In genomic region chr5:143213851-143214363, GRCh38 we compare ENCODE assay signal across 8 cellular contexts.
DNase-seq lines count a peak whose midpoint lies in the region; ATAC-seq, FAIRE-seq and TF ChIP-seq lines count a peak whose summit lies in the region.

No MANE protein-coding gene starts in this region.

- H3K9me3 ChIP-seq in HepG2 (ENCODE audit: low read length): no peaks in the 10 kb centered on the region

- POLR2A ChIA-PET in HepG2 (lab: Yijun Ruan, JAX): no interaction called here

- no peak overlapping the region for H3K27ac ChIP-seq in HepG2 (ENCODE audit: extremely low read length, insufficient read depth, low read length)

- no peak overlapping the region for H3K4me2 ChIP-seq in HepG2 (ENCODE audit: low read depth, low read length)

- TF ChIP-seq EP300 in HepG2 (IDR thresholded peaks at IDR 0.05; ENCODE audit: low read depth in 2 of 2, low read length in 2 of 2) (no peak), HepG2 (CRISPR knock-in tag; IDR thresholded peaks at IDR 0.05; ENCODE audit: borderline replicate concordance) (no peak)

- in situ Hi-C loops in HepG2 (cut with HindIII; ENCODE audit: extremely low pct_ligation_motif_present, low pct_unique_long_range_greater_than_20kb): no loop called here

- no peaks in the 10 kb centered on the region for H3K79me2 ChIP-seq in HepG2 (ENCODE audit: insufficient read depth, low read length)

- ATAC-seq in GM18499 (IDR thresholded peaks at IDR 0.05; ENCODE audit: insufficient read depth, unreplicated experiment): peak; percentile 33
- peak; percentile 53 for ATAC-seq in HG03439 (IDR thresholded peaks at IDR 0.05; ENCODE audit: unreplicated experiment)
- no peak for ATAC-seq in HepG2

- TF ChIP-seq POLR2A in erythroblast (IDR thresholded peaks at IDR 0.05; ENCODE audit: low read length) (no peak), HepG2 (IDR thresholded peaks at IDR 0.05; ENCODE audit: insufficient read depth in 1 of 2, low read depth in 2 of 2, low read length in 2 of 2) (no peak)

- no peak overlapping the region for H2AFZ ChIP-seq in HepG2 (ENCODE audit: low read length)

- intact Hi-C loops in HepG2 (cut with micrococcal nuclease; ENCODE audit: unreplicated experiment): no loop called here

- no peak overlapping the region for H3K9ac ChIP-seq in HepG2 (ENCODE audit: insufficient read depth, low read depth, low read length)

- H3K4me1 ChIP-seq in HepG2 (ENCODE audit: insufficient read depth, low read length): peaks cover 26% of the 10 kb centered on the region

- no peak for TF ChIP-seq CTCF in GM20000 (IDR thresholded peaks at IDR 0.05; ENCODE audit: extremely low read depth, missing control alignments)
- no peak for TF ChIP-seq CTCF in HepG2 (CRISPR knock-in tag; IDR thresholded peaks at IDR 0.05)

- FAIRE-seq in HepG2 (lab: Jason Lieb, UNC): no peak

- peaks cover 8 to 13% of the 10 kb centered on the region in 2 experiments; a peak in 4 of 5 replicates for H3K36me3 ChIP-seq in HepG2 (replicated peaks in 1 of 2; ENCODE audit: control insufficient read depth in 1 of 2, insufficient read depth in 2 of 2, low read length in 2 of 2)

- 88% methylated on average over 12 of the region's 12 CpGs for WGBS in HepG2 (ENCODE audit: low lambda C conversion rate)

- CTCF ChIA-PET in HepG2 (lab: Yijun Ruan, JAX; ENCODE audit: low intra/inter-chr PET ratio, low total read pairs): no interaction called here

- no peaks in the 10 kb centered on the region for H3K27me3 ChIP-seq in HepG2 (ENCODE audit: control insufficient read depth in 1 of 2, insufficient read depth in 2 of 2, low read length in 2 of 2)

- no TSS peak for BruUV-seq in HepG2 (replicated peaks; lab: Mats Ljungman, UMichigan)

- DNase-seq in GM20000 (ENCODE audit: low spot score) (peak; percentile 63), erythroblast (lab: John Stamatoyannopoulos, UW) (peak; percentile 10 to 19), NCI-H1694 (lab: John Stamatoyannopoulos, UW) (no peak), middle frontal gyrus (ENCODE audit: extremely low spot score, low spot score) (no peak), HepG2 (ENCODE audit: low spot score) (no peak), pons (ENCODE audit: low spot score) (no peak)

- H3K4me3 ChIP-seq in HepG2 (replicated peaks in 1 of 3; ENCODE audit: insufficient read depth in 1 of 3, low read depth in 2 of 3, low read length in 3 of 3): no peak overlapping the region

- no peak for TF ChIP-seq RAD21 in HepG2 (CRISPR knock-in tag; IDR thresholded peaks at IDR 0.05)

- H4K20me1 ChIP-seq in HepG2 (ENCODE audit: insufficient read depth, low read length): no peaks in the 10 kb centered on the region

TF ChIP-seq in HepG2, 621 proteins besides CTCF, POLR2A, EP300 and RAD21:
- TF ChIP-seq HNRNPK (IDR thresholded peaks at IDR 0.05; ENCODE audit: low read depth, low read length, poor library complexity, severe bottlenecking): no peak
- TF ChIP-seq MBNL3 (CRISPR knock-in tag; conservative IDR thresholded peaks at IDR 0.05): no peak
- no peak for TF ChIP-seq RARA (CRISPR knock-in tag; IDR thresholded peaks at IDR 0.05)
- TF ChIP-seq TIGD3 (CRISPR knock-in tag; IDR thresholded peaks at IDR 0.05; ENCODE audit: borderline replicate concordance): no peak
- TF ChIP-seq SMAD1 (CRISPR knock-in tag; IDR thresholded peaks at IDR 0.05; ENCODE audit: borderline replicate concordance, low read depth): no peak

Comparison
In these comparisons a context has a peak if more than half of its experiments do, and no peak if none do; other contexts are left out.
1. DNase-seq: peak in GM20000 (single experiment) and erythroblast (2 of 2); none in NCI-H1694 (single experiment), middle frontal gyrus (single experiment), HepG2 (single experiment) and pons (single experiment).